Comparison of ENCODE assay signal across 1 cellular context in the genomic region with DNA sequence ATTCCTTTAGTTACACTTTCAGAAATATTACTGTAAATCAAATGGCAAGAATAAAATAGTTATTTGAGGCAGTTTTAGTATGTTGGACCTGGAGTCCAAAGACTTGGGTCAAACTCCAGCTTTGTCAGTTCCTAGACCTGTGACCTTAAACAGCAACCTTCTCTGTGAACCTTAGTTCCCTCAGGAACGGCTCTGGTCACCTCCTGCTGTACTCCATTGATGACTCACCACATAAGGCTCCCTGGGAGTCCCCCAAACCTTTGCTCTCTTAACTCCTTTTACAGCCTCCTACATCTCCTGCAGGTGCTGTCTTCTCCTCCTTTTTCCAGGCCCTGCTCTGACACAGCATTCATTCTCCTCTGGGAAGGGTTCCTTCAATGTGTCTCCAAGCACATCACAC.
TF ChIP-seq lines count a peak whose summit lies in the region.

No MANE protein-coding gene starts in this region.

TF ChIP-seq in liver, 16 proteins besides CTCF, POLR2A, EP300 and RAD21 (continued from another document):
- TF ChIP-seq, protein P1, sequence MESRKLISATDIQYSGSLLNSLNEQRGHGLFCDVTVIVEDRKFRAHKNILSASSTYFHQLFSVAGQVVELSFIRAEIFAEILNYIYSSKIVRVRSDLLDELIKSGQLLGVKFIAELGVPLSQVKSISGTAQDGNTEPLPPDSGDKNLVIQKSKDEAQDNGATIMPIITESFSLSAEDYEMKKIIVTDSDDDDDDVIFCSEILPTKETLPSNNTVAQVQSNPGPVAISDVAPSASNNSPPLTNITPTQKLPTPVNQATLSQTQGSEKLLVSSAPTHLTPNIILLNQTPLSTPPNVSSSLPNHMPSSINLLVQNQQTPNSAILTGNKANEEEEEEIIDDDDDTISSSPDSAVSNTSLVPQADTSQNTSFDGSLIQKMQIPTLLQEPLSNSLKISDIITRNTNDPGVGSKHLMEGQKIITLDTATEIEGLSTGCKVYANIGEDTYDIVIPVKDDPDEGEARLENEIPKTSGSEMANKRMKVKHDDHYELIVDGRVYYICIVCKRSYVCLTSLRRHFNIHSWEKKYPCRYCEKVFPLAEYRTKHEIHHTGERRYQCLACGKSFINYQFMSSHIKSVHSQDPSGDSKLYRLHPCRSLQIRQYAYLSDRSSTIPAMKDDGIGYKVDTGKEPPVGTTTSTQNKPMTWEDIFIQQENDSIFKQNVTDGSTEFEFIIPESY (IDR thresholded peaks at IDR 0.05) = no peak
- no peak for TF ChIP-seq SP1 (IDR thresholded peaks at IDR 0.05)
- peak; percentile 24 to 34 for TF ChIP-seq JUND (IDR thresholded peaks at IDR 0.05)
- no peak for TF ChIP-seq GABPA (IDR thresholded peaks at IDR 0.05 in 1 of 2, conservative IDR thresholded peaks at IDR 0.05 in 1 of 2)
- TF ChIP-seq FOXA1 (IDR thresholded peaks at IDR 0.05) = no peak
- peak; percentile 36 for TF ChIP-seq NR2F2 (IDR thresholded peaks at IDR 0.05)
- TF ChIP-seq, protein P2, sequence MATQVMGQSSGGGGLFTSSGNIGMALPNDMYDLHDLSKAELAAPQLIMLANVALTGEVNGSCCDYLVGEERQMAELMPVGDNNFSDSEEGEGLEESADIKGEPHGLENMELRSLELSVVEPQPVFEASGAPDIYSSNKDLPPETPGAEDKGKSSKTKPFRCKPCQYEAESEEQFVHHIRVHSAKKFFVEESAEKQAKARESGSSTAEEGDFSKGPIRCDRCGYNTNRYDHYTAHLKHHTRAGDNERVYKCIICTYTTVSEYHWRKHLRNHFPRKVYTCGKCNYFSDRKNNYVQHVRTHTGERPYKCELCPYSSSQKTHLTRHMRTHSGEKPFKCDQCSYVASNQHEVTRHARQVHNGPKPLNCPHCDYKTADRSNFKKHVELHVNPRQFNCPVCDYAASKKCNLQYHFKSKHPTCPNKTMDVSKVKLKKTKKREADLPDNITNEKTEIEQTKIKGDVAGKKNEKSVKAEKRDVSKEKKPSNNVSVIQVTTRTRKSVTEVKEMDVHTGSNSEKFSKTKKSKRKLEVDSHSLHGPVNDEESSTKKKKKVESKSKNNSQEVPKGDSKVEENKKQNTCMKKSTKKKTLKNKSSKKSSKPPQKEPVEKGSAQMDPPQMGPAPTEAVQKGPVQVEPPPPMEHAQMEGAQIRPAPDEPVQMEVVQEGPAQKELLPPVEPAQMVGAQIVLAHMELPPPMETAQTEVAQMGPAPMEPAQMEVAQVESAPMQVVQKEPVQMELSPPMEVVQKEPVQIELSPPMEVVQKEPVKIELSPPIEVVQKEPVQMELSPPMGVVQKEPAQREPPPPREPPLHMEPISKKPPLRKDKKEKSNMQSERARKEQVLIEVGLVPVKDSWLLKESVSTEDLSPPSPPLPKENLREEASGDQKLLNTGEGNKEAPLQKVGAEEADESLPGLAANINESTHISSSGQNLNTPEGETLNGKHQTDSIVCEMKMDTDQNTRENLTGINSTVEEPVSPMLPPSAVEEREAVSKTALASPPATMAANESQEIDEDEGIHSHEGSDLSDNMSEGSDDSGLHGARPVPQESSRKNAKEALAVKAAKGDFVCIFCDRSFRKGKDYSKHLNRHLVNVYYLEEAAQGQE (IDR thresholded peaks at IDR 0.05) = no peak
- TF ChIP-seq HNF4G (IDR thresholded peaks at IDR 0.05) = peak; percentile 69
- TF ChIP-seq, protein P3, sequence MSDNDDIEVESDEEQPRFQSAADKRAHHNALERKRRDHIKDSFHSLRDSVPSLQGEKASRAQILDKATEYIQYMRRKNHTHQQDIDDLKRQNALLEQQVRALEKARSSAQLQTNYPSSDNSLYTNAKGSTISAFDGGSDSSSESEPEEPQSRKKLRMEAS (IDR thresholded peaks at IDR 0.05) = no peak
